In the genomic region with DNA sequence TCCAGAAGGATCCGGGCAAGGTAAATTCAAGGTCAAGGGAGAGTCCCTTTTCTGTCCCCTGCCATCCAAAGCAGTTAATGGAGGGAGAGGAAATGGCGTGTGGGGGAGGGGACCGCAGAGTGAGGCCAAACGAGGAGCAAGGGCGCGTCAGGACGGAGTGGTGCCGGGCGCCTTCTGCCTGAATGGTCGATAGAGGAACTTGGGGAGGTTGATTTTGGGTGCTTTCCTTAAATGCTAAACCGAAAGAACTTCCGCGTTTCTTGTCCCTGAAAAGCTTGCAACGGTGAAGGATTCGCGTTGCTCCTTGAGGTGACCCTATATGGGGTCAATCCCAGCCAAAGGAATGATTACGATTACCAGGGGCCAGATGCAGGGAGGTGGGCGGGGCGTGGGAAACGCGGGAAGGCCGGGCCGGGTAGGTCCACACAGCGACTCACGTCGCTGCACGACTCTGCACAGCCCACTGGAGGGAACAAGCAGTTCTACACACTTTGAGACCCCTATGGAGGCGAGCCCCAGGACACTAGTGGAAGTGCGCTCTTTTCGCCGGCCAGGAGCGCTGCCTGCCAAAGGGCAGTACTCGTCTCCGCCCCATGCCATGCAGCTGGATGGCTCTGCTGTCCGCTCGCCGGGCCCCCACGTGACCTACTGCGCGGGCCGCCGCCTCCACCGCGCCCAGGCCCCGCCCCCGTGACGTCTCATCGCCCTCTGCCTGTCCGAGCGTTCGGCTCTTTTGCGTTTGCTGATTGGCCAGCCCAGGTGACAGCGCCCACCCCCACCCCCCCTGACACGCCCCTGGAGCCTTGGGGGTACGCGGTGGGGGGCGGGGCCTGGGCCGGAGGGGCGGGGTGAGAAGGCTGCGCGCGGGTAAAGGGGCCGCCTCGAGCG, we compare ENCODE assay signal across 1 cellular context.
TF ChIP-seq lines count a peak whose summit lies in the region.

No MANE protein-coding gene starts in this region.

TF ChIP-seq in HEK293, 187 proteins besides CTCF, POLR2A, EP300 and RAD21 (continued from another document):
- TF ChIP-seq, protein P1, sequence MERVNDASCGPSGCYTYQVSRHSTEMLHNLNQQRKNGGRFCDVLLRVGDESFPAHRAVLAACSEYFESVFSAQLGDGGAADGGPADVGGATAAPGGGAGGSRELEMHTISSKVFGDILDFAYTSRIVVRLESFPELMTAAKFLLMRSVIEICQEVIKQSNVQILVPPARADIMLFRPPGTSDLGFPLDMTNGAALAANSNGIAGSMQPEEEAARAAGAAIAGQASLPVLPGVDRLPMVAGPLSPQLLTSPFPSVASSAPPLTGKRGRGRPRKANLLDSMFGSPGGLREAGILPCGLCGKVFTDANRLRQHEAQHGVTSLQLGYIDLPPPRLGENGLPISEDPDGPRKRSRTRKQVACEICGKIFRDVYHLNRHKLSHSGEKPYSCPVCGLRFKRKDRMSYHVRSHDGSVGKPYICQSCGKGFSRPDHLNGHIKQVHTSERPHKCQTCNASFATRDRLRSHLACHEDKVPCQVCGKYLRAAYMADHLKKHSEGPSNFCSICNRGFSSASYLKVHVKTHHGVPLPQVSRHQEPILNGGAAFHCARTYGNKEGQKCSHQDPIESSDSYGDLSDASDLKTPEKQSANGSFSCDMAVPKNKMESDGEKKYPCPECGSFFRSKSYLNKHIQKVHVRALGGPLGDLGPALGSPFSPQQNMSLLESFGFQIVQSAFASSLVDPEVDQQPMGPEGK (tag by site-specific recombination; IDR thresholded peaks at IDR 0.05) = peak; percentile 60
- no peak for TF ChIP-seq ZNF768 (tag by site-specific recombination; IDR thresholded peaks at IDR 0.05)
- no peak for TF ChIP-seq ZFP41 (tag by site-specific recombination; IDR thresholded peaks at IDR 0.05; ENCODE audit: borderline replicate concordance)
- no peak for TF ChIP-seq ZNF324 (tag by site-specific recombination; IDR thresholded peaks at IDR 0.05)
- no peak for TF ChIP-seq ZBTB21 (tag by site-specific recombination; IDR thresholded peaks at IDR 0.05)
- TF ChIP-seq ZNF792 (tag by site-specific recombination; IDR thresholded peaks at IDR 0.05) = no peak
- TF ChIP-seq, protein P2, sequence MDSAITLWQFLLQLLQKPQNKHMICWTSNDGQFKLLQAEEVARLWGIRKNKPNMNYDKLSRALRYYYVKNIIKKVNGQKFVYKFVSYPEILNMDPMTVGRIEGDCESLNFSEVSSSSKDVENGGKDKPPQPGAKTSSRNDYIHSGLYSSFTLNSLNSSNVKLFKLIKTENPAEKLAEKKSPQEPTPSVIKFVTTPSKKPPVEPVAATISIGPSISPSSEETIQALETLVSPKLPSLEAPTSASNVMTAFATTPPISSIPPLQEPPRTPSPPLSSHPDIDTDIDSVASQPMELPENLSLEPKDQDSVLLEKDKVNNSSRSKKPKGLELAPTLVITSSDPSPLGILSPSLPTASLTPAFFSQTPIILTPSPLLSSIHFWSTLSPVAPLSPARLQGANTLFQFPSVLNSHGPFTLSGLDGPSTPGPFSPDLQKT (IDR thresholded peaks at IDR 0.05; ENCODE audit: borderline replicate concordance, low read depth, low read length) = no peak
- TF ChIP-seq ZNF623 (tag by site-specific recombination; IDR thresholded peaks at IDR 0.05) = no peak
- no peak for TF ChIP-seq ZNF521 (tag by site-specific recombination; IDR thresholded peaks at IDR 0.05)
- no peak for TF ChIP-seq BCL11A (tag by site-specific recombination; IDR thresholded peaks at IDR 0.05; ENCODE audit: low read depth)
- no peak for TF ChIP-seq YY2 (tag by site-specific recombination; IDR thresholded peaks at IDR 0.05)
- TF ChIP-seq SP3 (tag by site-specific recombination; IDR thresholded peaks at IDR 0.05) = peak; percentile 84
- TF ChIP-seq TRIM28 (IDR thresholded peaks at IDR 0.05; ENCODE audit: borderline replicate concordance, low read length) = no peak
- no peak for TF ChIP-seq ZNF473 (tag by site-specific recombination; IDR thresholded peaks at IDR 0.05)
- no peak for TF ChIP-seq SCRT1 (tag by site-specific recombination; IDR thresholded peaks at IDR 0.05; ENCODE audit: borderline replicate concordance)
TF ChIP-seq in HEK293: peak in this region for 36.
